In genomic region chr10:33401300-33401699, GRCh38 we compare ENCODE assay signal across 8 cellular contexts.
"Had no signal": no experiment of that assay in that cellular context is flagged by ENCODE, and none has a peak within 500 bp of the region (broad histone marks: within the 10 kb centered on the region; RNA-seq: fewer than 3 reads in every experiment).

No MANE protein-coding gene starts in this region.

- H3K4me2 ChIP-seq: GM23338, KMS-11 had no signal

- H3K27ac ChIP-seq: KMS-11 had no signal

- H2AFZ ChIP-seq: GM23338 had no signal

- H3K9ac ChIP-seq: KMS-11 had no signal

- FAIRE-seq: HTR-8/SVneo had no signal

- H3K4me1 ChIP-seq: HAP-1 had no signal

- DNase-seq: H7, HFFc6, KBM-7 had no signal

- H3K9me3 ChIP-seq: HAP-1 had no signal

- H3K4me3 ChIP-seq: GM23338, HAP-1 had no signal

- ATAC-seq: GM23338, HCT116 had no signal

- H3K36me3 ChIP-seq: HAP-1 had no signal
